Comparison of ENCODE assay signal across 24 cellular contexts in the genomic region with DNA sequence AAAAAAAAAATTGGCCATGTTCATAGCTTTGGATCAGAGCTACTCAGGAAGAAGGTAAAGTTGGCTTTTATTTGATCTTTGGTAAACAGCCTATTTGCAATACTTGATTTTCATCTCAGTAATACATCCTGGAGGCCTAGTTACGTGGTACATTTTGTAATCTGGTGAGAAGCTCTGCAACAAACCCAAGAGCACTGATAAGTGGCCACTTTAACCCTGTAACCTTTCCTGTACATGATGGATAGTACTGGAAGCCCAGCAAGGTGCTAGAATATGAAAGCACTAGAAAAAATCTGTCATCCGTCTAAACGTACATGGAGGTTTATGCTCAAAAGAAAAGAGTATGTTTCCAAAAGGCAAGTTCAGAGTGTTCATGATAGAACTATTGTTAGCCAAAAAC.
A peak's percentile ranks its signal among the peaks of the same experiment; 100 is the strongest.
DNase-seq lines count a peak whose midpoint lies in the region; ATAC-seq, FAIRE-seq and TF ChIP-seq lines count a peak whose summit lies in the region.
"Had no signal": no experiment of that assay in that cellular context is flagged by ENCODE, and none has a peak within 500 bp of the region (broad histone marks: within the 10 kb centered on the region; RNA-seq: fewer than 3 reads in every experiment).

No MANE protein-coding gene starts in this region.

- intact Hi-C loops in K562 (cut with micrococcal nuclease) = no loop called here
- intact Hi-C loops in lower lobe of right lung (cut with DNase I) = no loop called here
- intact Hi-C loops in upper lobe of right lung (cut with DNase I) = no loop called here
- intact Hi-C loops in tibial artery (cut with DNase I; ENCODE audit: low total_unique reads) = no loop called here

- FAIRE-seq in K562 (lab: Jason Lieb, UNC) = peak; percentile 6
- FAIRE-seq: A549, GM12891, GM18507, H54 had no signal

- H3K4me1 ChIP-seq in K562 (replicated peaks in 1 of 2; ENCODE audit: control insufficient read depth in 2 of 2, insufficient read depth in 2 of 2, low read length in 2 of 2) (peaks cover 28 to 38% of the 10 kb centered on the region in 2 experiments), lower lobe of right lung (peaks cover 8% of the 10 kb centered on the region), upper lobe of right lung (peaks cover 12% of the 10 kb centered on the region), tibial artery (peaks cover 0 to 11% (median 2%) of the 10 kb centered on the region in 4 donors)
- H3K4me1 ChIP-seq: HAP-1 had no signal

- TF ChIP-seq CTCF in LNCaP clone FGC (IDR thresholded peaks at IDR 0.05; ENCODE audit: control insufficient read depth, extremely low read depth, insufficient read depth) (no peak), K562 (IDR thresholded peaks at IDR 0.05 in 2 of 3, conservative IDR thresholded peaks at IDR 0.05 in 1 of 3; ENCODE audit: insufficient read depth in 2 of 3, low read depth in 1 of 3, low read length in 3 of 3) (no peak), lower lobe of right lung (IDR thresholded peaks at IDR 0.05) (no peak), upper lobe of right lung (IDR thresholded peaks at IDR 0.05) (no peak), tibial artery (IDR thresholded peaks at IDR 0.05) (no peak)

- TF ChIP-seq EP300 in K562 (IDR thresholded peaks at IDR 0.05; ENCODE audit: low read length) = peak; percentile 56; the same call in 1 of the 2 replicates

- H3K4me3 ChIP-seq in LNCaP clone FGC (ENCODE audit: low read depth, low read length) (no peak overlapping the region), K562 (no peak overlapping the region), lower lobe of right lung (no peak overlapping the region), upper lobe of right lung (no peak overlapping the region), tibial artery (no peak overlapping the region)
- H3K4me3 ChIP-seq: A549; BLaER1 treated with 17β-estradiol and CSF1 and Interleukin-3, amounts not matched to agents 10 nM and 100 nM; HAP-1 had no signal

- POLR2A ChIA-PET in K562 (lab: Yijun Ruan, JAX) = interaction anchor here (1.6 kb wide), 1 partner anchor 19 kb away, joined by 4 read pairs; no protein-coding TSS in a partner anchor

- H3K9ac ChIP-seq in K562 (ENCODE audit: insufficient read depth in 1 of 2, low read depth in 2 of 2, low read length in 2 of 2) = no peak overlapping the region
- H3K9ac ChIP-seq: BLaER1 treated with 17β-estradiol and CSF1 and Interleukin-3, amounts not matched to agents 10 nM and 100 nM had no signal

- CTCF ChIA-PET in K562 (lab: Yijun Ruan, JAX; ENCODE audit: low intra/inter-chr PET ratio) = no interaction called here

- TF ChIP-seq RAD21 in K562 (CRISPR knock-in tag; conservative IDR thresholded peaks at IDR 0.05 in 1 of 2, IDR thresholded peaks at IDR 0.05 in 1 of 2) = 0 out of 4 replicates have a peak, but pooled peaks of 1 of the 2 experiments have one; percentile 15

- no peaks in the 10 kb centered on the region for H3K9me1 ChIP-seq in K562 (ENCODE audit: control insufficient read depth, insufficient read depth, low read length)

- WGBS in K562 (ENCODE audit: insufficient coverage, low coverage, missing lambda C conversion rate) = 4% methylated on average over 3 of the region's 3 CpGs

- no peaks in the 10 kb centered on the region for H3K9me3 ChIP-seq in K562 (replicated peaks; ENCODE audit: control insufficient read depth, insufficient read depth, low read depth, low read length)
- no peaks in the 10 kb centered on the region for H3K9me3 ChIP-seq in lower lobe of right lung
- H3K9me3 ChIP-seq in upper lobe of right lung = no peaks in the 10 kb centered on the region
- H3K9me3 ChIP-seq in tibial artery = no peaks in the 10 kb centered on the region
- H3K9me3 ChIP-seq: A549; BE2C; BLaER1 treated with 17β-estradiol and CSF1 and Interleukin-3, amounts not matched to agents 10 nM and 100 nM; HAP-1 had no signal

- no peak for TF ChIP-seq POLR2A in K562 (conservative IDR thresholded peaks at IDR 0.05)

- no peak overlapping the region for H2AFZ ChIP-seq in K562 (ENCODE audit: low read depth, low read length)

- no peak overlapping the region for H3K27ac ChIP-seq in K562 (ENCODE audit: extremely low read depth, low read depth, low read length)
- H3K27ac ChIP-seq in lower lobe of right lung = no peak overlapping the region
- H3K27ac ChIP-seq in upper lobe of right lung = no peak overlapping the region
- no peak overlapping the region for H3K27ac ChIP-seq in tibial artery
- H3K27ac ChIP-seq: A549; BLaER1 treated with 17β-estradiol and CSF1 and Interleukin-3, amounts not matched to agents 10 nM and 100 nM had no signal

- H3K27me3 ChIP-seq in K562 (ENCODE audit: control insufficient read depth in 2 of 2, insufficient read depth in 2 of 2, low read length in 2 of 2) (no peaks in the 10 kb centered on the region), lower lobe of right lung (ENCODE audit: low read depth) (no peaks in the 10 kb centered on the region), upper lobe of right lung (no peaks in the 10 kb centered on the region), tibial artery (no peaks in the 10 kb centered on the region)
- H3K27me3 ChIP-seq: BE2C; BLaER1 treated with 17β-estradiol and CSF1 and Interleukin-3, amounts not matched to agents 10 nM and 100 nM had no signal

- in situ Hi-C loops in K562 (cut with MboI) = no loop called here

- DNase-seq in LNCaP clone FGC (ENCODE audit: low read depth) (peak; percentile 37), K562 (ENCODE audit: extremely low read depth in 1 of 4, low spot score in 3 of 4) (peak in 2 of 4 experiments; percentile 29 to 62), lower lobe of right lung (no peak), upper lobe of right lung (no peak), germinal center (ENCODE audit: low spot score) (no peak), RKO (ENCODE audit: low spot score) (no peak), tibial artery (no peak)
- DNase-seq: 8988T; ACHN; AML-193; BE2C; CD4-positive, alpha-beta T cell; CD8-positive, alpha-beta memory T cell; DMS53; DMS79 treated with DMSO at 0.1 percent for 48 hours; GF-D8; GOT3; HFFc6 had no signal

- H3K79me2 ChIP-seq in K562 (ENCODE audit: control insufficient read depth, insufficient read depth, low read length) = no peaks in the 10 kb centered on the region

- H4K20me1 ChIP-seq in K562 (replicated peaks; ENCODE audit: control insufficient read depth, insufficient read depth, low read length) = no peaks in the 10 kb centered on the region
- H4K20me1 ChIP-seq: BLaER1 treated with 17β-estradiol and CSF1 and Interleukin-3, amounts not matched to agents 10 nM and 100 nM had no signal

- H3K4me2 ChIP-seq in K562 (ENCODE audit: insufficient read depth, low read length) = no peak overlapping the region
- H3K4me2 ChIP-seq: A549; BLaER1 treated with 17β-estradiol and CSF1 and Interleukin-3, amounts not matched to agents 10 nM and 100 nM had no signal

- ATAC-seq in K562 = no peak
- peak; percentile 55 to 74 for ATAC-seq in lower lobe of right lung
- peak; percentile 73 for ATAC-seq in upper lobe of right lung
- ATAC-seq: A549 had no signal

- H3K36me3 ChIP-seq in K562 (ENCODE audit: control insufficient read depth, insufficient read depth, low read length) (no peaks in the 10 kb centered on the region), lower lobe of right lung (no peaks in the 10 kb centered on the region), upper lobe of right lung (no peaks in the 10 kb centered on the region), tibial artery (no peaks in the 10 kb centered on the region)
- H3K36me3 ChIP-seq: BE2C; BLaER1 treated with 17β-estradiol and CSF1 and Interleukin-3, amounts not matched to agents 10 nM and 100 nM; HAP-1 had no signal

- no TSS peak for BruUV-seq in K562 (replicated peaks; lab: Mats Ljungman, UMichigan)

TF ChIP-seq in K562, 482 proteins besides CTCF, POLR2A, EP300 and RAD21 (continues in another document):
- no peak for TF ChIP-seq IRF2 (CRISPR knock-in tag; IDR thresholded peaks at IDR 0.05)
- TF ChIP-seq, protein P1, sequence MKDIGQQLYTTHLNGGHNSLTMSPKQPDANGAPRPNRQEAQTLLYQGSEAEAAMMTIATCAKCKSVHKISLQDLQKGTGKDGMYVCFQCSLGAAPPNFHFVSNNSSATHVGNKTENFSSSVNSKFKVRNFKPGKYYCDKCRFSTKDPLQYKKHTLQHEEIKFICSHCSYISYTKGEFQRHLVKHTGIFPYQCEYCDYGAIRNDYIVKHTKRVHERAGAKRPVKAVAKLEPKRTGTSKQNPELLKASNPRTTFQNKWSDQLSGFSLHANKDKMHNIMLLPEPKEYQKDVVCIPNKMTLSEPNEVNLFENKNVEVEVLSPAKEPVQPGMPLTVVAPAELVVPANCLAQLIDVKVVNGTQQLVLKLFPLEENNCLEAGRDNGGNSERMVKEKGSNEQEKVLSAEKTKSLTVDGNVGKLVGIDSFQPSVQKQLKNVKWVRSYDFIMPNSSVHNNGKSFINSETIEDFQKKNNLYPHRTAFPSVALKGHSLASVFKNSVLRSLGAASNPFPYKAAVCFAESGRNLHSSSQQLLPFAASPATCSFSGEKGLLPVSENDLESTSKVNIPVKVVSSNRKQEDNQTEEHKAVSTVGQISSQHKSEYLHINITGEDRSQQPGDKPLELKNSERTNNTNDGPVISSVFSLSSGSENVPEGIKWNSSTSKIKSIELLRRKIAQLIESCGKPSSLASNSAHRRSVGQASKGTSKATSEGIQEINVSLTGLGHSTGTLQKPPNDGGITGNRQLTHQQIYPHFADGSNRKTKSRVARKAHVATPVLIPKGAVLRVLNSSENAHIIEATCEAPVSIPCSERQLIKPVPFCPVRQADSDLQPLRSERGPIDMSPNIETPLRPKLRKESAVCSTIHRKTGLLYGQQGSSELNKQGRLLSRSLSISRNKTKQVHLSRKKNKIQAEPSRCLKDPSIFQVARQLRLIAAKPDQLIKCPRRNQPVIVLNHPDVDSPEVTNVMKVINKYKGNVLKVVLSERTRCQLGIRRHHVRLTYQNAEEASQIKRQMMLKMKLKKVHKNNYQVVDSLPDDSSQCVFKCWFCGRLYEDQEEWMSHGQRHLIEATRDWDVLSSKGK (CRISPR knock-in tag; IDR thresholded peaks at IDR 0.05) = no peak
- TF ChIP-seq HDAC1 (IDR thresholded peaks at IDR 0.05) = peak in 1 of 2 experiments; percentile 57; a peak in 2 of 4 replicates
- TF ChIP-seq CTBP1 (IDR thresholded peaks at IDR 0.05; ENCODE audit: borderline replicate concordance) = peak; percentile 64; the same call in 1 of the 2 replicates
- TF ChIP-seq SLC30A9 (CRISPR knock-in tag; IDR thresholded peaks at IDR 0.05) = no peak
- peak; percentile 69 for TF ChIP-seq TEAD4 (IDR thresholded peaks at IDR 0.05; ENCODE audit: low read length)
- no peak for TF ChIP-seq TEAD4 (CRISPR knock-in tag; IDR thresholded peaks at IDR 0.05; ENCODE audit: borderline replicate concordance)
- peak; percentile 77 for TF ChIP-seq CBFA2T3 (IDR thresholded peaks at IDR 0.05)
- TF ChIP-seq TAL1 (IDR thresholded peaks at IDR 0.05) = peak; percentile 30; the same call in 1 of the 2 replicates
- peak in 1 of 2 experiments; percentile 94; a peak in 3 of 4 replicates for TF ChIP-seq RCOR1 (IDR thresholded peaks at IDR 0.05; ENCODE audit: borderline replicate concordance in 1 of 2, low read depth in 2 of 2, low read length in 2 of 2)
- no peak for TF ChIP-seq NR2C2 (CRISPR knock-in tag; IDR thresholded peaks at IDR 0.05)
- TF ChIP-seq NR2C2 (tag; IDR thresholded peaks at IDR 0.05) = peak; percentile 47; the same call in 1 of the 2 replicates
